Comparison of ENCODE assay signal across 8 cellular contexts in the genomic region with DNA sequence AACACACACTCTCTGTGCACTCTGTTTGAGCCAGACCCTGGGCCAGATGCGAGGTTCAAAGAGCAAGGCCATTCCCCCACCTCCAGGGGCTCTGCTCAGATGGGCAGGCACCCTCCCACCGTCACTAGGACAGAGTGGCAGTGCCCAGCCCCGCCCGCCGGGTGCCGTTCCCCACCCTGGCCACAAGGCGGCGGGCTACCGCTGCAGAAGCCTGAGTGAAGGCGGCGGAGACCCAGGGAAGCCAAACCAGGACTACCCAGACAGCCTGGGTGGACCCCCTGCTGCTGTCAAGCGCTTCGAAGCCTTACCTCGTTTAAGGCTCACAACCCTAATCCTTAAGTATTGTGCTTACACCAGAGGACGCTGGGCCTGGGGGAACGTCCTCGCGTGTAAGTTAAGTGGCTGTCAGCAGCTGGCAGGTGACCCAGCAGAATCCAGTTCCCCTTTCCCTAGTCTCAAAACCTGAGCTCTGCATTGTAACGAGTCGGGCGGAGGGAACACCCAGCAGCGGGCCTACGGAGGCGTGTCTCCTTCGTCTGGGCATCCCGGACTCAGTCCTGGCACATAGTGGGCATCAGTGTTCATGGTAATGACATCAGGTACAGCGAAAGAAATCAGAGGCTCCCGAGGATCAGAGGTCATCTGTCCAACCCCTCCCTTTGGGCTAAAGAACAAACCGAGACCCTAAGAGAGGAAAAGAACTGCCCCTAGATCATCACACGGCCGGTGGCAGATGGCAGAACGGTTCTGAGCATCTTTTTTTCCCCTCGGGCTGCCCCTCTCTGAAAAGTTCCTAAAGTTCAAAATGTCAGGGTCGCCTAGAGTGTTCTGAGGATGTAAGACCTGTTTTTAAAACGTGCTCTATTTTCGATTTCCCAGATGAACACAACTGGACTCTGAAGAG. TPM values are rescaled to one million over a fixed set of nuclear protein-coding genes. Genes with fewer than 3 reads are reported as not detected.
DNase-seq lines count a peak whose midpoint lies in the region; ATAC-seq and TF ChIP-seq lines count a peak whose summit lies in the region.

No MANE protein-coding gene starts in this region.

- no peak overlapping the region for H3K27ac Mint-ChIP-seq in activated naive CD8-positive, alpha-beta T cell

- H4K20me1 ChIP-seq in SU-DHL-6 (ENCODE audit: low read depth, low read length): no peaks in the 10 kb centered on the region

- peak overlapping the region; percentile 7; the same call in 1 of the 2 replicates for H3K9ac ChIP-seq in SU-DHL-6 (ENCODE audit: low read length)

- TF ChIP-seq CTCF in SU-DHL-6 (IDR thresholded peaks at IDR 0.05; ENCODE audit: insufficient read depth, low read length, poor library complexity, severe bottlenecking) (peak; percentile 95), cardiac muscle cell (IDR thresholded peaks at IDR 0.05; ENCODE audit: low read depth, low read length) (peak; percentile 94)

- H3K4me1 ChIP-seq in cardiac muscle cell (ENCODE audit: low read depth) (peaks cover 5% of the 10 kb centered on the region), aorta (ENCODE audit: control insufficient read depth in 1 of 2, insufficient read depth in 2 of 2, low read length in 2 of 2) (no peaks in the 10 kb centered on the region)

- H3K79me2 ChIP-seq in SU-DHL-6 (ENCODE audit: insufficient read depth, low read length): no peaks in the 10 kb centered on the region

- H3K27ac ChIP-seq in SU-DHL-6 (ENCODE audit: low read depth, low read length) (peak overlapping the region; percentile 33), cardiac muscle cell (no peak overlapping the region), aorta (ENCODE audit: low read depth in 1 of 2, low read length in 2 of 2) (no peak overlapping the region)

- H3K9me2 ChIP-seq in SU-DHL-6 (replicated peaks; ENCODE audit: insufficient read depth, low read length): no peaks in the 10 kb centered on the region

- H3K36me3 ChIP-seq in SU-DHL-6 (ENCODE audit: low read length): no peaks in the 10 kb centered on the region
- H3K36me3 ChIP-seq in cardiac muscle cell: no peaks in the 10 kb centered on the region
- H3K36me3 ChIP-seq in aorta (ENCODE audit: control insufficient read depth in 1 of 2, insufficient read depth in 2 of 2, low read length in 1 of 2): no peaks in the 10 kb centered on the region

- peak overlapping the region; percentile 65 for H3K4me3 Mint-ChIP-seq in activated naive CD8-positive, alpha-beta T cell

- peak; percentile 95 for DNase-seq in D341Med (ENCODE audit: low spot score)
- peak; percentile 53 for DNase-seq in NCI-H1048 (lab: John Stamatoyannopoulos, UW)
- DNase-seq in cardiac muscle cell (ENCODE audit: low read depth in 1 of 2, low spot score in 1 of 2): peak; percentile 67 to 80
- peak; percentile 43 for DNase-seq in renal cortical epithelial cell (ENCODE audit: low read depth)
- peak; percentile 79 to 91 for DNase-seq in aorta

- H3K9me3 ChIP-seq in SU-DHL-6 (ENCODE audit: insufficient read depth, low read length) (no peaks in the 10 kb centered on the region), cardiac muscle cell (ENCODE audit: low read depth) (no peaks in the 10 kb centered on the region), aorta (ENCODE audit: control insufficient read depth, low read length) (no peaks in the 10 kb centered on the region)

- H2AFZ ChIP-seq in SU-DHL-6 (ENCODE audit: low read depth, low read length, severe bottlenecking): peak overlapping the region; percentile 20

- no peaks in the 10 kb centered on the region for H3K9me3 Mint-ChIP-seq in activated naive CD8-positive, alpha-beta T cell (ENCODE audit: low read depth)

- H3K4me3 ChIP-seq in SU-DHL-6 (ENCODE audit: insufficient read depth, low read length, poor library complexity, severe bottlenecking): no peak overlapping the region
- H3K4me3 ChIP-seq in cardiac muscle cell: no peak overlapping the region
- no peak overlapping the region for H3K4me3 ChIP-seq in aorta (ENCODE audit: low read length in 2 of 2)

- peak overlapping the region; percentile 38 for H3K4me2 ChIP-seq in SU-DHL-6 (ENCODE audit: low read depth, low read length, poor library complexity, severe bottlenecking)

- peaks cover 8% of the 10 kb centered on the region for H3F3A ChIP-seq in SU-DHL-6 (ENCODE audit: insufficient read depth)

- WGBS in aorta, 2 donors: 5% methylated on average over 36 of the region's 36 CpGs

- H3K4me1 Mint-ChIP-seq in activated naive CD8-positive, alpha-beta T cell (ENCODE audit: low read depth): peaks cover 18% of the 10 kb centered on the region

- intact Hi-C loops in aorta (cut with DNase I): no loop called here

- peaks cover 3% of the 10 kb centered on the region for H3K36me3 Mint-ChIP-seq in activated naive CD8-positive, alpha-beta T cell

- H3K27me3 ChIP-seq in SU-DHL-6 (ENCODE audit: low read length) (no peaks in the 10 kb centered on the region), cardiac muscle cell (peaks cover 63% of the 10 kb centered on the region), aorta (ENCODE audit: control insufficient read depth in 1 of 2, insufficient read depth in 2 of 2, low read length in 1 of 2) (no peaks in the 10 kb centered on the region)

- no peaks in the 10 kb centered on the region for H3K27me3 Mint-ChIP-seq in activated naive CD8-positive, alpha-beta T cell

- ATAC-seq in GM21717 (IDR thresholded peaks at IDR 0.05; ENCODE audit: unreplicated experiment) (peak; percentile 38), aorta (ENCODE audit: low FRiP score) (peak; percentile 82)

RNA-seq across cellular contexts. Expression of a gene that starts 4.4 kb away (rescaled TPM):
- 14.7 and 17.7 TPM in 2 replicates for total RNA-seq in cardiac muscle cell
- 5.6 and 12.3 TPM in 2 replicates for polyA plus RNA-seq in cardiac muscle cell
- total RNA-seq in renal cortical epithelial cell: 12.1 and 22.6 TPM in 2 replicates
- total RNA-seq in aorta: 10 to 100 TPM; 17.8 to 41.0 TPM
- 1 to 10 TPM; 5.4 to 9.4 TPM for polyA plus RNA-seq in aorta

Comparison
In these comparisons a context has a peak if more than half of its experiments do, and no peak if none do; other contexts are left out.
1. DNase-seq: peak in every context shown above with its lines; median percentile 95 in D341Med; 85 in aorta; 74 in cardiac muscle cell; 53 in NCI-H1048; 43 in renal cortical epithelial cell.